ENCODE assay signal across 12 cellular contexts in the genomic region with DNA sequence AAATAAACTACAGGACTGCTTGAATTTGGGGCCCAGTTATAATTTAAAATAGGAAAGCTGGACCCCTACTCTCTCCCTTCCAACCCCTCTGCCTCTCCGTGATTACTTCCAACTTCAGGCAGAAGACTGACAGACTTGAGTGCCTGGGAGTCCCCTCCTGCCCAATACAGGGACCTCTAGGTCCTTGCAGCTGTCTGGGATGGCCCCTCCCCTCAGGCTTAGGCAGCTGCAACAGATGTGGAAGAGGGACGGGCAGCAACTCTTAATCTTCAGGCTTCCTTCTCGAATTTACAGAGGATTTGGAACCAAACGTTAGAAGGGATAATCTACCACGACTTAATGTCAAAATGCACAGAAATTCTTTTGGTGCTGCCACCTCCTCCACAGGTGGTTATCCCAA. TPM values are rescaled to one million over a fixed set of nuclear protein-coding genes. Genes with fewer than 3 reads are reported as not detected.
A peak's percentile ranks its signal among the peaks of the same experiment; 100 is the strongest.
DNase-seq lines count a peak whose midpoint lies in the region; TF ChIP-seq lines count a peak whose summit lies in the region.
"Had no signal": no experiment of that assay in that cellular context is flagged by ENCODE, and none has a peak within 500 bp of the region (broad histone marks: within the 10 kb centered on the region; RNA-seq: fewer than 3 reads in every experiment).

No MANE protein-coding gene starts in this region.

- H3K27ac ChIP-seq in A673 (ENCODE audit: low read depth, low read length, poor library complexity, severe bottlenecking) (peak overlapping the region; percentile 2), HUES48 (ENCODE audit: low read depth, low read length) (peak overlapping the region; percentile 25), coronary artery (peak overlapping the region in 1 of 2 donors; percentile 99)

- CTCF ChIA-PET in A673 (lab: Charles Lee) = no interaction called here

- H3K4me3 ChIP-seq in A673 (ENCODE audit: low read depth, low read length, poor library complexity, severe bottlenecking) = no peak overlapping the region
- no peak overlapping the region for H3K4me3 ChIP-seq in HUES48 (ENCODE audit: low read depth, low read length)
- peak overlapping the region; percentile 33 for H3K4me3 ChIP-seq in coronary artery
- no peak overlapping the region for H3K4me3 ChIP-seq in MG63

- H3K36me3 ChIP-seq in A673 (ENCODE audit: insufficient read depth, low read length, poor library complexity, severe bottlenecking) = peaks cover 31% of the 10 kb centered on the region
- H3K36me3 ChIP-seq in HUES48 (ENCODE audit: control insufficient read depth, insufficient read depth, low read length) = peaks cover 49% of the 10 kb centered on the region
- H3K36me3 ChIP-seq in MG63 = peaks cover 71% of the 10 kb centered on the region

- DNase-seq in A673 (ENCODE audit: low spot score) (no peak), coronary artery (ENCODE audit: low spot score) (no peak), nephron progenitor cell (no peak), epidermal melanocyte (ENCODE audit: insufficient read length, low spot score) (no peak), NCI-H1092 treated with DMSO at 0.1 percent for 48 hours (lab: John Stamatoyannopoulos, UW) (no peak), MG63 (no peak), NOMO-1 (lab: John Stamatoyannopoulos, UW; ENCODE audit: unreplicated experiment in 2 of 2) (no peak)
- DNase-seq: brain microvascular endothelial cell, foreskin melanocyte, NCI-H2029 had no signal

- peaks cover 65% of the 10 kb centered on the region for H3K4me1 Mint-ChIP-seq in nephron progenitor cell

- intact Hi-C loops in A673 (cut with micrococcal nuclease; ENCODE audit: unreplicated experiment) = no loop called here

- peaks cover 15% of the 10 kb centered on the region for H3K36me3 Mint-ChIP-seq in nephron progenitor cell (ENCODE audit: low read depth)

- peaks cover 4% of the 10 kb centered on the region for H3K27me3 Mint-ChIP-seq in nephron progenitor cell (ENCODE audit: low read depth, poor library complexity)

- H3K27ac Mint-ChIP-seq in nephron progenitor cell = peak overlapping the region; percentile 65

- BruUV-seq in A673 (replicated peaks; lab: Mats Ljungman, UMichigan) = no TSS peak

- H3K9ac ChIP-seq in HUES48 (ENCODE audit: low read depth, low read length) = no peak overlapping the region

- POLR2A ChIA-PET in A673 (lab: Charles Lee; ENCODE audit: low non-redundant PET) = no interaction called here

- H3K27me3 ChIP-seq in A673 (replicated peaks; ENCODE audit: insufficient read depth, low read depth, low read length, poor library complexity) (no peaks in the 10 kb centered on the region), HUES48 (ENCODE audit: control insufficient read depth, insufficient read depth, low read length) (no peaks in the 10 kb centered on the region), MG63 (no peaks in the 10 kb centered on the region)
- H3K27me3 ChIP-seq: brain microvascular endothelial cell had no signal

- no peaks in the 10 kb centered on the region for H3K9me3 Mint-ChIP-seq in nephron progenitor cell

- H3K9me3 ChIP-seq in A673 (ENCODE audit: low read depth, low read length, poor library complexity, severe bottlenecking) = no peaks in the 10 kb centered on the region
- H3K9me3 ChIP-seq in HUES48 (ENCODE audit: control insufficient read depth, insufficient read depth, low read length) = no peaks in the 10 kb centered on the region
- no peaks in the 10 kb centered on the region for H3K9me3 ChIP-seq in MG63

- TF ChIP-seq CTCF in A673 (conservative IDR thresholded peaks at IDR 0.05; ENCODE audit: low read depth, low read length) (no peak), coronary artery (IDR thresholded peaks at IDR 0.05) (no peak), nephron progenitor cell (IDR thresholded peaks at IDR 0.05) (no peak)

- peak overlapping the region; percentile 44 for H3K4me3 Mint-ChIP-seq in nephron progenitor cell

- H3K4me1 ChIP-seq in A673 (ENCODE audit: insufficient read depth, low read length, poor library complexity, severe bottlenecking) = peaks cover 28% of the 10 kb centered on the region
- H3K4me1 ChIP-seq in HUES48 (ENCODE audit: control insufficient read depth, insufficient read depth, low read length) = peaks cover 63% of the 10 kb centered on the region

RNA-seq across cellular contexts. Expression of a gene that starts 2.6 kb away (rescaled TPM):
- total RNA-seq in A673 (2021) = 69.6 and 87.7 TPM in 2 replicates
- total RNA-seq in MG63 (2014; rRNA removed; shearing (Covaris generic); ENCODE audit: low replicate concordance) = 243 and 355 TPM in 2 replicates

RNA-seq across cellular contexts. Expression of a gene that starts 17.4 kb away (rescaled TPM):
- total RNA-seq in A673 (2021) = not detected in 2 replicates
- total RNA-seq in MG63 (2014; rRNA removed; shearing (Covaris generic); ENCODE audit: low replicate concordance) = not detected in 2 replicates
- total RNA-seq: activated CD8-positive, alpha-beta memory T cell treated with anti-CD3 and anti-CD28 coated beads for 36 hours had no signal

RNA-seq across cellular contexts. Expression of a gene that starts 54.6 kb away (rescaled TPM):
- total RNA-seq in A673 (2021) = 108 and 115 TPM in 2 replicates
- total RNA-seq in MG63 (2014; rRNA removed; shearing (Covaris generic); ENCODE audit: low replicate concordance) = 46.3 and 71.9 TPM in 2 replicates

RNA-seq across cellular contexts. Expression of a gene that starts 56.3 kb away (rescaled TPM):
- total RNA-seq in A673 (2021) = not detected in 2 replicates
- total RNA-seq in MG63 (2014; rRNA removed; shearing (Covaris generic); ENCODE audit: low replicate concordance) = not detected in 2 replicates
- total RNA-seq: activated CD8-positive, alpha-beta memory T cell treated with anti-CD3 and anti-CD28 coated beads for 36 hours had no signal
